ENCODE assay signal across 13 cellular contexts in genomic region chr18:6004119-6004518, GRCh38.
A peak's percentile ranks its signal among the peaks of the same experiment; 100 is the strongest.
DNase-seq lines count a peak whose midpoint lies in the region; ATAC-seq and TF ChIP-seq lines count a peak whose summit lies in the region.
"Had no signal": no experiment of that assay in that cellular context is flagged by ENCODE, and none has a peak within 500 bp of the region (broad histone marks: within the 10 kb centered on the region; RNA-seq: fewer than 3 reads in every experiment).

No MANE protein-coding gene starts in this region.

- ATAC-seq in GM18517 (IDR thresholded peaks at IDR 0.05; ENCODE audit: unreplicated experiment) (peak; percentile 60), GM19452 (IDR thresholded peaks at IDR 0.05; ENCODE audit: unreplicated experiment) (peak; percentile 67), HG02870 (IDR thresholded peaks at IDR 0.05; ENCODE audit: unreplicated experiment) (peak; percentile 72), HG03565 (IDR thresholded peaks at IDR 0.05; ENCODE audit: unreplicated experiment) (peak; percentile 62), left colon (no peak)
- ATAC-seq: foreskin keratinocyte had no signal

- no peak overlapping the region for H3K4me3 ChIP-seq in foreskin fibroblast (ENCODE audit: low read depth in 1 of 2, low read length in 2 of 2)
- H3K4me3 ChIP-seq: left ventricle myocardium inferior had no signal

- TF ChIP-seq CTCF in foreskin fibroblast (IDR thresholded peaks at IDR 0.05; ENCODE audit: low read depth, low read length), result no peak

- DNase-seq in left colon, result no peak
- DNase-seq in T-helper 9 cell, result no peak
- no peak for DNase-seq in foreskin fibroblast
- DNase-seq in stimulated activated CD4-positive, alpha-beta T cell treated with anti-CD3 and anti-CD28 coated beads, Interleukin-4, amount 100 ng/mL, for 4 hours, result no peak
- DNase-seq: activated naive CD4-positive, alpha-beta T cell treated with anti-CD3 and anti-CD28 coated beads for 36 hours; foreskin keratinocyte; left ventricle myocardium inferior; NCI-H1417 treated with DMSO at 0.1 percent for 48 hours; substantia nigra had no signal

- intact Hi-C loops in left colon (cut with DNase I, micrococcal nuclease), result no loop called here
